ENCODE assay signal across 1 cellular context in genomic region chr2:1731512-1731962, GRCh38.
TF ChIP-seq lines count a peak whose summit lies in the region.

No MANE protein-coding gene starts in this region.

TF ChIP-seq in SK-N-SH treated with all-trans-retinoic acid at 6 μM for 48 hours, 23 proteins besides CTCF, POLR2A, EP300 and RAD21 (continued from another document):
- TF ChIP-seq PATZ1 (CRISPR knock-in tag; IDR thresholded peaks at IDR 0.05; ENCODE audit: borderline replicate concordance) (no peak), ZC3H10 (CRISPR knock-in tag; IDR thresholded peaks at IDR 0.05) (no peak)
